Comparison of ENCODE assay signal across 8 cellular contexts in genomic region chr16:85821441-85821901, GRCh38. TPM values are rescaled to one million over a fixed set of nuclear protein-coding genes. Genes with fewer than 3 reads are reported as not detected.
DNase-seq lines count a peak whose midpoint lies in the region; ATAC-seq and TF ChIP-seq lines count a peak whose summit lies in the region.

No MANE protein-coding gene starts in this region.

- no peaks in the 10 kb centered on the region for H3K4me1 Mint-ChIP-seq in activated CD8-positive, alpha-beta memory T cell treated with anti-CD3 and anti-CD28 coated beads, Interleukin-2, amount 10 ng/mL, durations not matched to agents 7 days and 5 days
- H3K4me1 Mint-ChIP-seq in endothelial cell (ENCODE audit: unreplicated experiment), result no peaks in the 10 kb centered on the region

- no peak overlapping the region for H3K9ac ChIP-seq in NT2/D1 (ENCODE audit: insufficient read length, low read depth)

- H3K9me3 ChIP-seq in BE2C (no peaks in the 10 kb centered on the region), NT2/D1 (ENCODE audit: insufficient read depth, low read length) (no peaks in the 10 kb centered on the region)

- H3K27ac Mint-ChIP-seq in activated CD8-positive, alpha-beta memory T cell treated with anti-CD3 and anti-CD28 coated beads, Interleukin-2, amount 10 ng/mL, durations not matched to agents 7 days and 5 days, result no peak overlapping the region
- no peak overlapping the region for H3K27ac Mint-ChIP-seq in endothelial cell (ENCODE audit: unreplicated experiment)

- no peaks in the 10 kb centered on the region for H3K36me3 Mint-ChIP-seq in activated CD8-positive, alpha-beta memory T cell treated with anti-CD3 and anti-CD28 coated beads, Interleukin-2, amount 10 ng/mL, durations not matched to agents 7 days and 5 days
- no peaks in the 10 kb centered on the region for H3K36me3 Mint-ChIP-seq in endothelial cell (ENCODE audit: low read depth, unreplicated experiment)

- H3K9me3 Mint-ChIP-seq in activated CD8-positive, alpha-beta memory T cell treated with anti-CD3 and anti-CD28 coated beads, Interleukin-2, amount 10 ng/mL, durations not matched to agents 7 days and 5 days (ENCODE audit: low read depth), result no peaks in the 10 kb centered on the region
- H3K9me3 Mint-ChIP-seq in endothelial cell (ENCODE audit: unreplicated experiment), result no peaks in the 10 kb centered on the region

- CTCF ChIA-PET in activated CD8-positive, alpha-beta memory T cell treated with anti-CD3 and anti-CD28 coated beads, Interleukin-2, amount 10 ng/mL, durations not matched to agents 7 days and 5 days (lab: Charles Lee), result interaction anchor here (0.6 to 6.1 kb wide), 56 partner anchors 9 to 1610 kb away, joined by 3 to 246 read pairs (median 5); partner anchors contain the start of gene IRF8

- H3K4me3 ChIP-seq in BE2C (ENCODE audit: low read depth, low read length) (no peak overlapping the region), NT2/D1 (ENCODE audit: insufficient read length, low read depth) (no peak overlapping the region)

- H3K27me3 Mint-ChIP-seq in activated CD8-positive, alpha-beta memory T cell treated with anti-CD3 and anti-CD28 coated beads, Interleukin-2, amount 10 ng/mL, durations not matched to agents 7 days and 5 days, result peaks cover 26% of the 10 kb centered on the region
- H3K27me3 Mint-ChIP-seq in endothelial cell (ENCODE audit: unreplicated experiment), result no peaks in the 10 kb centered on the region

- DNase-seq in BE2C (peak; percentile 78), GM19240 (ENCODE audit: insufficient read length, low spot score) (peak; percentile 95), HT-29 (ENCODE audit: low spot score) (peak; percentile 76), NT2/D1 (ENCODE audit: low read depth, low spot score) (peak; percentile 68), endothelial cell (ENCODE audit: low spot score) (peak; percentile 85), middle frontal gyrus (ENCODE audit: extremely low spot score, low spot score) (peak; percentile 47)
- peak; percentile 79 for DNase-seq in activated CD8-positive, alpha-beta memory T cell treated with anti-CD3 and anti-CD28 coated beads, Interleukin-2, amount 10 ng/mL, durations not matched to agents 7 days and 5 days
- peak; percentile 69 to 77 for DNase-seq in stimulated activated CD8-positive, alpha-beta memory T cell treated with anti-CD3 and anti-CD28 coated beads, Interleukin-2, amount 100 ng/mL, for 48 hours (ENCODE audit: low read depth in 2 of 2)

- no peaks in the 10 kb centered on the region for H3K36me3 ChIP-seq in BE2C
- H3K36me3 ChIP-seq in NT2/D1 (ENCODE audit: insufficient read depth, insufficient read length, low read length), result no peaks in the 10 kb centered on the region

- peak; percentile 83 for ATAC-seq in activated CD8-positive, alpha-beta memory T cell treated with anti-CD3 and anti-CD28 coated beads, Interleukin-2, amount 10 ng/mL, durations not matched to agents 7 days and 5 days

- peaks cover 3% of the 10 kb centered on the region; the same call in 1 of the 2 replicates for H3K4me1 ChIP-seq in BE2C
- H3K4me1 ChIP-seq in NT2/D1 (ENCODE audit: insufficient read depth, insufficient read length), result no peaks in the 10 kb centered on the region

- TF ChIP-seq CTCF in BE2C (IDR thresholded peaks at IDR 0.05; ENCODE audit: low read depth, low read length) (peak; percentile 88), endothelial cell (IDR thresholded peaks at IDR 0.05; ENCODE audit: unreplicated experiment) (peak; percentile 98)

- H3K27me3 ChIP-seq in BE2C (peaks cover 37% of the 10 kb centered on the region), NT2/D1 (ENCODE audit: insufficient read depth, insufficient read length) (peaks cover 33% of the 10 kb centered on the region)

- H3K4me3 Mint-ChIP-seq in activated CD8-positive, alpha-beta memory T cell treated with anti-CD3 and anti-CD28 coated beads, Interleukin-2, amount 10 ng/mL, durations not matched to agents 7 days and 5 days, result no peak overlapping the region
- H3K4me3 Mint-ChIP-seq in endothelial cell (ENCODE audit: unreplicated experiment), result no peak overlapping the region

RNA-seq across cellular contexts. Expression of gene COX4I1, which starts 22.0 kb away (rescaled TPM):
- 1,288 TPM for polyA plus RNA-seq in BE2C (2012; ENCODE audit: insufficient read depth, insufficient read length, low read depth)
- 443 and 485 TPM in 2 replicates for total RNA-seq in HT-29 (2014; rRNA removed; shearing (Covaris generic))
- 100 to 1,000 TPM; 422 to 473 TPM for total RNA-seq in activated CD8-positive, alpha-beta memory T cell treated with anti-CD3 and anti-CD28 coated beads, Interleukin-2, amount 10 ng/mL, durations not matched to agents 7 days and 5 days
- 552 TPM for total RNA-seq in endothelial cell (ENCODE audit: unreplicated experiment)

RNA-seq across cellular contexts. Expression of gene EMC8, which starts 22.1 kb away (rescaled TPM):
- 133 TPM for polyA plus RNA-seq in BE2C (2012; ENCODE audit: insufficient read depth, insufficient read length, low read depth)
- total RNA-seq in HT-29 (2014; rRNA removed; shearing (Covaris generic)), result 98.2 and 107 TPM in 2 replicates
- 10 to 100 TPM; 32.2 to 33.9 TPM for total RNA-seq in activated CD8-positive, alpha-beta memory T cell treated with anti-CD3 and anti-CD28 coated beads, Interleukin-2, amount 10 ng/mL, durations not matched to agents 7 days and 5 days
- 42.7 TPM for total RNA-seq in endothelial cell (ENCODE audit: unreplicated experiment)
